Comparison of ENCODE assay signal across 1 cellular context in the genomic region with DNA sequence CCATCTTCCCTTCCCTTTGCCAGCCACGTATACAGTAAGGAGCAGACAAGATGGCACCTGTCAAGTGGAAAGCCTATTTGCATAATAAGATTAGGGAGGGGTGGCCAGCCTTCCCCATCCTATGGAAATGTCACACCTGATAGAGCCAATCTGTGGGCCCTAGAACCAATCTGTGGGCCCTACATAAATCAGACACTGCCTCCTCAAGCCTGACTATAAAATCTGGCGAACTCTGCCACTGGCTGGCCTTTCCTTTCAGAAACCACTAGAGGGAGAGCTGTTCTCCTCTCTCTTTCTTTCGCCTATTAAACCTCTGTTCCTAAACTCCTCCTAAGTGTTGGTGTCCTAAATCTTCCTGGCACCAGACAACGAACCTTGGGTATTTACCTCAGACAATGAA.
TF ChIP-seq lines count a peak whose summit lies in the region.

No MANE protein-coding gene starts in this region.

TF ChIP-seq in HCT116, 20 proteins besides CTCF, POLR2A, EP300 and RAD21 (continued from another document):
- TF ChIP-seq, protein P1, sequence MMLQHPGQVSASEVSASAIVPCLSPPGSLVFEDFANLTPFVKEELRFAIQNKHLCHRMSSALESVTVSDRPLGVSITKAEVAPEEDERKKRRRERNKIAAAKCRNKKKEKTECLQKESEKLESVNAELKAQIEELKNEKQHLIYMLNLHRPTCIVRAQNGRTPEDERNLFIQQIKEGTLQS (IDR thresholded peaks at IDR 0.05): no peak
